ENCODE assay signal across 22 cellular contexts in the genomic region with DNA sequence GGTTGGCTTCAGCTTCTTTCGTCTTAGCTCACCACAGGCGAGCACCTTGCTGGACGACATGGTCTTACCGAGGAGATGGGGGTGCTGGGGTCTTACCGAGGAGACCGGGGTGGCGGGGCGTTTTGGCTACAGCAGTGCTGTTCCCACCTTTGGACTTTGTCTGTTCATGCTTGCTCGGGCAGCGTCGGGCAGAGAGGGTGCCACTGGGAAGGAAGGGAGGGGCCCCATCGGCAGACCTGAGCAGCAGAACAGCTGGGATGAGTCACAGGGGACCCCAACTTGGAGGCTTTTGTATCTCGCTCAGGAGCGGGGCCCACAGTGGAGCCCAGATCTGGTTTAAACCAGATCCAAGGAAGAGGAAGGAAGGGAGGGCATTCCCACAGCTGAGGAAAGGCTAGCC.
"Had no signal": no experiment of that assay in that cellular context is flagged by ENCODE, and none has a peak within 500 bp of the region (broad histone marks: within the 10 kb centered on the region; RNA-seq: fewer than 3 reads in every experiment).

No MANE protein-coding gene starts in this region.

- H2AFZ ChIP-seq: neural progenitor cell, parathyroid adenoma had no signal

- H3K4me2 ChIP-seq: neural progenitor cell had no signal

- DNase-seq: colonic mucosa; effector CD4-positive, alpha-beta T cell; foreskin melanocyte; heart left ventricle; hypothalamus; kidney glomerular epithelial cell; mammary epithelial cell; mucosa of descending colon; natural killer cell; occipital lobe; psoas muscle; retina; stimulated activated CD4-positive, alpha-beta T cell treated with anti-CD3 and anti-CD28 coated beads, Interleukin-12 subunit alpha, Interleukin-12 subunit beta, amount 100 ng/mL, for 4 hours; stimulated activated naive CD4-positive, alpha-beta T cell; stomach; substantia nigra; transverse colon had no signal

- H3K36me3 ChIP-seq: colonic mucosa had no signal

- H3K79me2 ChIP-seq: parathyroid adenoma had no signal

- H3K4me1 ChIP-seq: colonic mucosa, heart left ventricle, neural progenitor cell, parathyroid adenoma, psoas muscle, stomach, transverse colon had no signal

- H3K27ac Mint-ChIP-seq: neural progenitor cell had no signal

- H3K4me3 ChIP-seq: colonic mucosa, heart left ventricle, mucosa of descending colon, neural progenitor cell, psoas muscle, skin epidermis, stomach, thoracic aorta, transverse colon had no signal

- H3K9ac ChIP-seq: neural progenitor cell, parathyroid adenoma had no signal

- H3K4me1 Mint-ChIP-seq: neural progenitor cell had no signal

- ATAC-seq: mucosa of descending colon, natural killer cell, sciatic nerve had no signal

- H3K9me3 ChIP-seq: colonic mucosa, mucosa of descending colon, psoas muscle, stomach, thoracic aorta, transverse colon had no signal

- H3K27me3 ChIP-seq: colonic mucosa, heart left ventricle, neural progenitor cell, stomach, transverse colon had no signal

- H3K4me3 Mint-ChIP-seq: natural killer cell, neural progenitor cell had no signal

- H3K27ac ChIP-seq: colonic mucosa, heart left ventricle, neural progenitor cell, parathyroid adenoma, psoas muscle, skin epidermis, stomach, thoracic aorta, transverse colon had no signal
